In genomic region chr19:367963-368623, GRCh38 we compare ENCODE assay signal across 28 cellular contexts. TPM values are rescaled to one million over a fixed set of nuclear protein-coding genes. Genes with fewer than 3 reads are reported as not detected.
DNase-seq lines count a peak whose midpoint lies in the region; ATAC-seq and TF ChIP-seq lines count a peak whose summit lies in the region.
"Had no signal": no experiment of that assay in that cellular context is flagged by ENCODE, and none has a peak within 500 bp of the region (broad histone marks: within the 10 kb centered on the region; RNA-seq: fewer than 3 reads in every experiment).

No MANE protein-coding gene starts in this region.

- TF ChIP-seq CTCF in natural killer cell (IDR thresholded peaks at IDR 0.05) (no peak), nephron progenitor cell (IDR thresholded peaks at IDR 0.05) (no peak)

- H3K27me3 Mint-ChIP-seq in natural killer cell (ENCODE audit: low read depth in 2 of 2) = peaks cover 13 to 18% of the 10 kb centered on the region in 2 donors
- peaks cover 8 to 18% of the 10 kb centered on the region in 2 donors for H3K27me3 Mint-ChIP-seq in natural killer cell treated with Interleukin-12 subunit alpha and Interleukin-12 subunit beta and Interleukin-15 and Interleukin-18, amount 100 ng/mL, for 72 hours
- H3K27me3 Mint-ChIP-seq in nephron progenitor cell (ENCODE audit: low read depth, poor library complexity) = peaks cover 28% of the 10 kb centered on the region
- H3K27me3 Mint-ChIP-seq in activated T-cell treated with anti-CD3 and anti-CD28 coated beads, Interleukin-2, amount 50 U/mL, for 72 hours (ENCODE audit: low read depth) = peaks cover 13% of the 10 kb centered on the region

- H3K36me3 Mint-ChIP-seq in natural killer cell (no peaks in the 10 kb centered on the region), nephron progenitor cell (ENCODE audit: low read depth) (peaks cover 12% of the 10 kb centered on the region)
- no peaks in the 10 kb centered on the region for H3K36me3 Mint-ChIP-seq in natural killer cell treated with Interleukin-12 subunit alpha and Interleukin-12 subunit beta and Interleukin-15 and Interleukin-18, amount 100 ng/mL, for 72 hours
- H3K36me3 Mint-ChIP-seq in activated T-cell treated with anti-CD3 and anti-CD28 coated beads, Interleukin-2, amount 50 U/mL, for 72 hours (ENCODE audit: insufficient read depth in 2 of 2) = no peaks in the 10 kb centered on the region
- H3K36me3 Mint-ChIP-seq: activated naive CD8-positive, alpha-beta T cell treated with anti-CD3 and anti-CD28 coated beads for 36 hours; CD8-positive, alpha-beta memory T cell had no signal

- intact Hi-C loops in natural killer cell (cut with micrococcal nuclease) = no loop called here

- H3K27ac ChIP-seq in cingulate gyrus (ENCODE audit: low read depth, low read length) (peak overlapping the region; percentile 60), temporal lobe (ENCODE audit: low read depth, low read length) (peak overlapping the region; percentile 82)
- H3K27ac ChIP-seq: ascending aorta, coronary artery, KMS-11, sigmoid colon, tibial nerve had no signal

- H3K27ac Mint-ChIP-seq in natural killer cell (no peak overlapping the region), nephron progenitor cell (peak overlapping the region; percentile 50)
- H3K27ac Mint-ChIP-seq in natural killer cell treated with Interleukin-12 subunit alpha and Interleukin-12 subunit beta and Interleukin-15 and Interleukin-18, amount 100 ng/mL, for 72 hours = no peak overlapping the region
- no peak overlapping the region for H3K27ac Mint-ChIP-seq in activated T-cell treated with anti-CD3 and anti-CD28 coated beads, Interleukin-2, amount 50 U/mL, for 72 hours
- H3K27ac Mint-ChIP-seq: activated CD4-positive, alpha-beta T cell treated with anti-CD3 and anti-CD28 coated beads for 36 hours; activated naive CD8-positive, alpha-beta T cell treated with anti-CD3 and anti-CD28 coated beads for 36 hours; B cell; CD8-positive, alpha-beta memory T cell; progenitor cell of endocrine pancreas; T-helper 2 cell treated with Interferon-gamma antibody and Interleukin-4, amounts not matched to agents 5 μg/mL and 100 μg/mL, for 36 hours had no signal

- H3K4me3 Mint-ChIP-seq in natural killer cell (no peak overlapping the region), nephron progenitor cell (peak overlapping the region; percentile 23)
- no peak overlapping the region for H3K4me3 Mint-ChIP-seq in natural killer cell treated with Interleukin-12 subunit alpha and Interleukin-12 subunit beta and Interleukin-15 and Interleukin-18, amount 100 ng/mL, for 72 hours
- no peak overlapping the region for H3K4me3 Mint-ChIP-seq in activated T-cell treated with anti-CD3 and anti-CD28 coated beads, Interleukin-2, amount 50 U/mL, for 72 hours
- H3K4me3 Mint-ChIP-seq: activated CD4-positive, alpha-beta T cell treated with anti-CD3 and anti-CD28 coated beads for 36 hours; activated naive CD8-positive, alpha-beta T cell treated with anti-CD3 and anti-CD28 coated beads for 36 hours; B cell; CD8-positive, alpha-beta memory T cell; T-helper 2 cell treated with Interferon-gamma antibody and Interleukin-4, amounts not matched to agents 5 μg/mL and 100 μg/mL, for 36 hours had no signal

- ATAC-seq in natural killer cell = no peak
- no peak for ATAC-seq in natural killer cell treated with Interleukin-12 subunit alpha and Interleukin-12 subunit beta and Interleukin-15 and Interleukin-18, amount 100 ng/mL, for 72 hours
- ATAC-seq in HG02798 (IDR thresholded peaks at IDR 0.05; ENCODE audit: poor library complexity, unreplicated experiment) = no peak
- ATAC-seq in activated T-cell treated with anti-CD3 and anti-CD28 coated beads, Interleukin-2, amount 50 U/mL, for 72 hours (replicated peaks in 1 of 2) = no peak
- ATAC-seq: activated CD4-positive, alpha-beta T cell treated with anti-CD3 and anti-CD28 coated beads for 36 hours; mucosa of descending colon had no signal

- DNase-seq in natural killer cell = peak; percentile 6
- DNase-seq in natural killer cell treated with Interleukin-12 subunit alpha and Interleukin-12 subunit beta and Interleukin-15 and Interleukin-18, amount 100 ng/mL, for 72 hours (ENCODE audit: low spot score) = no peak
- DNase-seq in nephron progenitor cell = no peak
- no peak for DNase-seq in activated T-cell treated with anti-CD3 and anti-CD28 coated beads, Interleukin-2, amount 50 U/mL, for 72 hours
- no peak for DNase-seq in DMS153 treated with DMSO at 0.1 percent for 48 hours (lab: John Stamatoyannopoulos, UW; ENCODE audit: unreplicated experiment)
- DNase-seq: activated CD4-positive, alpha-beta T cell treated with anti-CD3 and anti-CD28 coated beads for 36 hours; activated naive CD8-positive, alpha-beta T cell treated with anti-CD3 and anti-CD28 coated beads for 36 hours; activated T-cell treated with anti-CD3 and anti-CD28 coated beads for 4 hours; CD8-positive, alpha-beta memory T cell; DMS 273 treated with DMSO at 0.1 percent for 48 hours; effector memory CD4-positive, alpha-beta T cell; EL; mucosa of descending colon; NCI-H2107; NCI-H748 treated with DMSO at 0.1 percent for 48 hours; SIG-M5; sigmoid colon; stimulated activated CD4-positive, alpha-beta T cell treated with anti-CD3 and anti-CD28 coated beads, Interleukin-4, amount 100 ng/mL, for 1 hour had no signal

- H3K4me1 Mint-ChIP-seq in natural killer cell (no peaks in the 10 kb centered on the region), nephron progenitor cell (peaks cover 54% of the 10 kb centered on the region)
- no peaks in the 10 kb centered on the region for H3K4me1 Mint-ChIP-seq in natural killer cell treated with Interleukin-12 subunit alpha and Interleukin-12 subunit beta and Interleukin-15 and Interleukin-18, amount 100 ng/mL, for 72 hours (ENCODE audit: low read depth in 2 of 2)
- no peaks in the 10 kb centered on the region for H3K4me1 Mint-ChIP-seq in activated T-cell treated with anti-CD3 and anti-CD28 coated beads, Interleukin-2, amount 50 U/mL, for 72 hours (ENCODE audit: low read depth)
- H3K4me1 Mint-ChIP-seq: activated CD4-positive, alpha-beta T cell treated with anti-CD3 and anti-CD28 coated beads for 36 hours; activated naive CD8-positive, alpha-beta T cell treated with anti-CD3 and anti-CD28 coated beads for 36 hours; B cell; CD8-positive, alpha-beta memory T cell had no signal

- H3K9me3 Mint-ChIP-seq in natural killer cell = no peaks in the 10 kb centered on the region
- no peaks in the 10 kb centered on the region for H3K9me3 Mint-ChIP-seq in natural killer cell treated with Interleukin-12 subunit alpha and Interleukin-12 subunit beta and Interleukin-15 and Interleukin-18, amount 100 ng/mL, for 72 hours
- H3K9me3 Mint-ChIP-seq in nephron progenitor cell = peaks cover 17% of the 10 kb centered on the region
- H3K9me3 Mint-ChIP-seq in activated T-cell treated with anti-CD3 and anti-CD28 coated beads, Interleukin-2, amount 50 U/mL, for 72 hours = no peaks in the 10 kb centered on the region
- H3K9me3 Mint-ChIP-seq: activated naive CD8-positive, alpha-beta T cell treated with anti-CD3 and anti-CD28 coated beads for 36 hours; CD8-positive, alpha-beta memory T cell; T-helper 2 cell treated with Interferon-gamma antibody and Interleukin-4, amounts not matched to agents 5 μg/mL and 100 μg/mL, for 36 hours had no signal

RNA-seq across cellular contexts. Expression of gene MIER2, which starts 23.5 kb away (rescaled TPM):
- total RNA-seq in natural killer cell (10 to 100 TPM; 14.8 to 17.7 (median 15.4) TPM), temporal lobe (4.2 TPM)
- total RNA-seq in natural killer cell treated with Interleukin-12 subunit alpha and Interleukin-12 subunit beta and Interleukin-15 and Interleukin-18, amount 100 ng/mL, for 72 hours = 10 to 100 TPM; 26.2 to 39.4 TPM
- 10 to 100 TPM; 25.8 to 29.0 TPM for total RNA-seq in activated T-cell treated with anti-CD3 and anti-CD28 coated beads, Interleukin-2, amount 50 U/mL, for 72 hours

RNA-seq across cellular contexts. Expression of gene C2CD4C, which starts 40.9 kb away (rescaled TPM):
- total RNA-seq in natural killer cell (not detected), temporal lobe (16.0 TPM)
- not detected for total RNA-seq in natural killer cell treated with Interleukin-12 subunit alpha and Interleukin-12 subunit beta and Interleukin-15 and Interleukin-18, amount 100 ng/mL, for 72 hours
- total RNA-seq in activated T-cell treated with anti-CD3 and anti-CD28 coated beads, Interleukin-2, amount 50 U/mL, for 72 hours = under 1 TPM; 0.77 to 0.97 TPM
- total RNA-seq: B cell; CD8-positive, alpha-beta memory T cell had no signal
